23 cellular contexts compared by ENCODE assay signal in genomic region chr14:64574370-64575115, GRCh38. TPM values are rescaled to one million over a fixed set of nuclear protein-coding genes. Genes with fewer than 3 reads are reported as not detected.
"Had no signal": no experiment of that assay in that cellular context is flagged by ENCODE, and none has a peak within 500 bp of the region (broad histone marks: within the 10 kb centered on the region; RNA-seq: fewer than 3 reads in every experiment).

No MANE protein-coding gene starts in this region.

- H3K4me1 ChIP-seq: colonic mucosa, foreskin keratinocyte, parathyroid adenoma, right lobe of liver had no signal

- H3K4me3 ChIP-seq: adrenal gland, colonic mucosa, right lobe of liver, smooth muscle cell had no signal

- ATAC-seq: activated CD8-positive, alpha-beta T cell treated with anti-CD3 and anti-CD28 coated beads, Interleukin-2, amount 10 ng/mL, durations not matched to agents 7 days and 5 days; foreskin keratinocyte; left ventricle myocardium superior; right lobe of liver; SK-N-SH treated with all-trans-retinoic acid at 6 μM for 48 hours; stimulated activated memory B cell treated with anti-CD40 and anti-IgM and Interleukin-4, amounts not matched to agents 10 μg/mL and 1 μg/mL and 100 μg/mL, for 72 hours had no signal

- H3K36me3 ChIP-seq: adrenal gland, colonic mucosa, right lobe of liver had no signal

- DNase-seq: activated CD4-positive, alpha-beta T cell treated with anti-CD3 and anti-CD28 coated beads, Interleukin-2, amount 50 U/mL, for 1 hour; activated CD4-positive, CD25-positive, alpha-beta regulatory T cell treated with anti-CD3 and anti-CD28 coated beads, Interleukin-2, amount 50 U/mL, for 72 hours; activated gamma-delta T cell treated with Interleukin-2 at 50 U/mL for 16 hours; adrenal gland; colonic mucosa; foreskin keratinocyte; glutamatergic neuron; hippocampal formation; kidney glomerular epithelial cell; left ventricle myocardium superior; right lobe of liver; stimulated activated CD4-positive, alpha-beta T cell treated with anti-CD3 and anti-CD28 coated beads, Interleukin-15, amount 100 ng/mL, for 24 hours had no signal

- H3K9me3 Mint-ChIP-seq: activated T-helper 1 cell treated with anti-CD3 and anti-CD28 coated beads, Interleukin-12 subunit alpha, Interleukin-12 subunit beta, Interleukin-2, Interleukin-4 antibody, amounts not matched to agents 30 ng/mL and 10 ng/mL and 1 ng/mL, durations not matched to agents 14 hours and 24 hours and 36 hours; central memory CD8-positive, alpha-beta T cell; nephron; stimulated activated memory B cell treated with anti-CD40 and anti-IgM and Interleukin-4, amounts not matched to agents 10 μg/mL and 1 μg/mL and 100 μg/mL, for 72 hours; T-helper 2 cell treated with Interferon-gamma antibody and Interleukin-4, amounts not matched to agents 5 μg/mL and 100 μg/mL, for 36 hours had no signal

- H3K27ac Mint-ChIP-seq: activated CD8-positive, alpha-beta T cell treated with anti-CD3 and anti-CD28 coated beads, Interleukin-2, amount 10 ng/mL, durations not matched to agents 7 days and 5 days; activated naive CD8-positive, alpha-beta T cell; activated T-helper 1 cell treated with anti-CD3 and anti-CD28 coated beads, Interleukin-12 subunit alpha, Interleukin-12 subunit beta, Interleukin-2, Interleukin-4 antibody, amounts not matched to agents 30 ng/mL and 10 ng/mL and 1 ng/mL, durations not matched to agents 14 hours and 24 hours and 36 hours; stimulated activated memory B cell treated with anti-CD40 and anti-IgM and Interleukin-4, amounts not matched to agents 10 μg/mL and 1 μg/mL and 100 μg/mL, for 72 hours; T-helper 2 cell treated with Interferon-gamma antibody and Interleukin-4, amounts not matched to agents 5 μg/mL and 100 μg/mL, for 36 hours had no signal

- H3K27ac ChIP-seq: adrenal gland, colonic mucosa, foreskin keratinocyte, parathyroid adenoma, right lobe of liver, VCaP had no signal

- H3K36me3 Mint-ChIP-seq: activated naive CD8-positive, alpha-beta T cell; stimulated activated memory B cell treated with anti-CD40 and anti-IgM and Interleukin-4, amounts not matched to agents 10 μg/mL and 1 μg/mL and 100 μg/mL, for 72 hours had no signal

- H3K27me3 Mint-ChIP-seq: activated naive CD8-positive, alpha-beta T cell; central memory CD8-positive, alpha-beta T cell; stimulated activated memory B cell treated with anti-CD40 and anti-IgM and Interleukin-4, amounts not matched to agents 10 μg/mL and 1 μg/mL and 100 μg/mL, for 72 hours had no signal

- H3K9me3 ChIP-seq: adrenal gland, colonic mucosa, right lobe of liver had no signal

- H3K9ac ChIP-seq: parathyroid adenoma had no signal

- H3K4me1 Mint-ChIP-seq: central memory CD8-positive, alpha-beta T cell; stimulated activated memory B cell treated with anti-CD40 and anti-IgM and Interleukin-4, amounts not matched to agents 10 μg/mL and 1 μg/mL and 100 μg/mL, for 72 hours had no signal

- H3K4me3 Mint-ChIP-seq: activated CD8-positive, alpha-beta T cell treated with anti-CD3 and anti-CD28 coated beads, Interleukin-2, amount 10 ng/mL, durations not matched to agents 7 days and 5 days; activated naive CD8-positive, alpha-beta T cell; activated T-helper 1 cell treated with anti-CD3 and anti-CD28 coated beads, Interleukin-12 subunit alpha, Interleukin-12 subunit beta, Interleukin-2, Interleukin-4 antibody, amounts not matched to agents 30 ng/mL and 10 ng/mL and 1 ng/mL, durations not matched to agents 14 hours and 24 hours and 36 hours; central memory CD8-positive, alpha-beta T cell; nephron; stimulated activated memory B cell treated with anti-CD40 and anti-IgM and Interleukin-4, amounts not matched to agents 10 μg/mL and 1 μg/mL and 100 μg/mL, for 72 hours; T-helper 2 cell treated with Interferon-gamma antibody and Interleukin-4, amounts not matched to agents 5 μg/mL and 100 μg/mL, for 36 hours had no signal

- H3K27me3 ChIP-seq: adrenal gland, colonic mucosa, foreskin keratinocyte, right lobe of liver had no signal

RNA-seq across cellular contexts. Expression of gene PPP1R36, which starts 24.8 kb away (rescaled TPM):
- total RNA-seq: activated T-helper 1 cell treated with anti-CD3 and anti-CD28 coated beads, Interleukin-12 subunit alpha, Interleukin-12 subunit beta, Interleukin-2, Interleukin-4 antibody, amounts not matched to agents 30 ng/mL and 10 ng/mL and 1 ng/mL, durations not matched to agents 14 hours and 24 hours and 36 hours; left ventricle myocardium superior had no signal
